8 cellular contexts compared by ENCODE assay signal in genomic region chr2:107990718-107991117, GRCh38. TPM values are rescaled to one million over a fixed set of nuclear protein-coding genes. Genes with fewer than 3 reads are reported as not detected.
"Had no signal": no experiment of that assay in that cellular context is flagged by ENCODE, and none has a peak within 500 bp of the region (broad histone marks: within the 10 kb centered on the region; RNA-seq: fewer than 3 reads in every experiment).

No MANE protein-coding gene starts in this region.

- H3K9ac ChIP-seq: KMS-11 had no signal

- H3K4me3 Mint-ChIP-seq: IgD-negative memory B cell had no signal

- H3K27ac ChIP-seq: HL-60, KMS-11 had no signal

- H3K27ac Mint-ChIP-seq: IgD-negative memory B cell had no signal

- DNase-seq: KBM-7, KG1 had no signal

- FAIRE-seq: HTR-8/SVneo had no signal

- H3K4me1 Mint-ChIP-seq: IgD-negative memory B cell had no signal

- H3K4me2 ChIP-seq: KMS-11 had no signal

- H3K36me3 Mint-ChIP-seq: IgD-negative memory B cell had no signal

RNA-seq across cellular contexts. Expression of gene SLC5A7, which starts 4.4 kb away (rescaled TPM):
- total RNA-seq: HT-29, HT1080 had no signal
- polyA plus RNA-seq: IgD-negative memory B cell had no signal
